ENCODE assay signal across 1 cellular context in genomic region chr19:1652471-1653299, GRCh38.
A peak's percentile ranks its signal among the peaks of the same experiment; 100 is the strongest.
TF ChIP-seq lines count a peak whose summit lies in the region.

Gene TCF3, minus strand, starts transcription at chr19:1652615. Its CDS starts 2,367 bp downstream, at chr19:1650248.

TF ChIP-seq in HepG2, 621 proteins besides CTCF, POLR2A, EP300 and RAD21 (continued from another document and continues in another):
- no peak for TF ChIP-seq CCDC6 (CRISPR knock-in tag; IDR thresholded peaks at IDR 0.05)
- no peak for TF ChIP-seq ZNF75D (CRISPR knock-in tag; IDR thresholded peaks at IDR 0.05; ENCODE audit: borderline replicate concordance)
- TF ChIP-seq ZFP36L1 (CRISPR knock-in tag; IDR thresholded peaks at IDR 0.05), result no peak
- TF ChIP-seq ZNF788 (CRISPR knock-in tag; IDR thresholded peaks at IDR 0.05; ENCODE audit: borderline replicate concordance), result no peak
- TF ChIP-seq, protein P1, sequence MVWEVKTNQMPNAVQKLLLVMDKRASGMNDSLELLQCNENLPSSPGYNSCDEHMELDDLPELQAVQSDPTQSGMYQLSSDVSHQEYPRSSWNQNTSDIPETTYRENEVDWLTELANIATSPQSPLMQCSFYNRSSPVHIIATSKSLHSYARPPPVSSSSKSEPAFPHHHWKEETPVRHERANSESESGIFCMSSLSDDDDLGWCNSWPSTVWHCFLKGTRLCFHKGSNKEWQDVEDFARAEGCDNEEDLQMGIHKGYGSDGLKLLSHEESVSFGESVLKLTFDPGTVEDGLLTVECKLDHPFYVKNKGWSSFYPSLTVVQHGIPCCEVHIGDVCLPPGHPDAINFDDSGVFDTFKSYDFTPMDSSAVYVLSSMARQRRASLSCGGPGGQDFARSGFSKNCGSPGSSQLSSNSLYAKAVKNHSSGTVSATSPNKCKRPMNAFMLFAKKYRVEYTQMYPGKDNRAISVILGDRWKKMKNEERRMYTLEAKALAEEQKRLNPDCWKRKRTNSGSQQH (CRISPR knock-in tag; IDR thresholded peaks at IDR 0.05; ENCODE audit: low read depth), result no peak
- TF ChIP-seq MTA1 (CRISPR knock-in tag; IDR thresholded peaks at IDR 0.05; ENCODE audit: borderline replicate concordance), result 0 out of 2 replicates have a peak, but pooled peaks have one; percentile 24
- no peak for TF ChIP-seq PLRG1 (conservative IDR thresholded peaks at IDR 0.05)
- TF ChIP-seq KAT8 (CRISPR knock-in tag; IDR thresholded peaks at IDR 0.05), result peak; percentile 86
- TF ChIP-seq, protein P2, sequence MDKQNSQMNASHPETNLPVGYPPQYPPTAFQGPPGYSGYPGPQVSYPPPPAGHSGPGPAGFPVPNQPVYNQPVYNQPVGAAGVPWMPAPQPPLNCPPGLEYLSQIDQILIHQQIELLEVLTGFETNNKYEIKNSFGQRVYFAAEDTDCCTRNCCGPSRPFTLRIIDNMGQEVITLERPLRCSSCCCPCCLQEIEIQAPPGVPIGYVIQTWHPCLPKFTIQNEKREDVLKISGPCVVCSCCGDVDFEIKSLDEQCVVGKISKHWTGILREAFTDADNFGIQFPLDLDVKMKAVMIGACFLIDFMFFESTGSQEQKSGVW (CRISPR knock-in tag; IDR thresholded peaks at IDR 0.05; ENCODE audit: borderline replicate concordance), result no peak
- no peak for TF ChIP-seq MLLT10 (CRISPR knock-in tag; IDR thresholded peaks at IDR 0.05)
- TF ChIP-seq E2F5 (CRISPR knock-in tag; conservative IDR thresholded peaks at IDR 0.05), result 0 out of 2 replicates have a peak, but pooled peaks have one; percentile 40
- peak; percentile 72; the same call in 1 of the 2 replicates for TF ChIP-seq ZNF547 (CRISPR knock-in tag; IDR thresholded peaks at IDR 0.05)
- TF ChIP-seq ATF2 (CRISPR knock-in tag; IDR thresholded peaks at IDR 0.05), result peak; percentile 96
- TF ChIP-seq SOX5 (CRISPR knock-in tag; IDR thresholded peaks at IDR 0.05; ENCODE audit: borderline replicate concordance), result 0 out of 2 replicates have a peak, but pooled peaks have one; percentile 41
- TF ChIP-seq GLMP (CRISPR knock-in tag; IDR thresholded peaks at IDR 0.05; ENCODE audit: borderline replicate concordance), result no peak
- peak; percentile 86 for TF ChIP-seq SPEN (CRISPR knock-in tag; IDR thresholded peaks at IDR 0.05; ENCODE audit: low read depth)
- peak; percentile 65; the same call in 1 of the 2 replicates for TF ChIP-seq MYPOP (CRISPR knock-in tag; IDR thresholded peaks at IDR 0.05)
- no peak for TF ChIP-seq ZNF101 (CRISPR knock-in tag; IDR thresholded peaks at IDR 0.05; ENCODE audit: borderline replicate concordance, low read depth)
- no peak for TF ChIP-seq STAG1 (CRISPR knock-in tag; IDR thresholded peaks at IDR 0.05)
- TF ChIP-seq ASH2L (IDR thresholded peaks at IDR 0.05; ENCODE audit: insufficient read length, low read depth, low read length), result peak; percentile 90
- TF ChIP-seq TEAD2 (CRISPR knock-in tag; IDR thresholded peaks at IDR 0.05), result no peak
- peak; percentile 68; the same call in 1 of the 2 replicates for TF ChIP-seq ZBTB42 (CRISPR knock-in tag; IDR thresholded peaks at IDR 0.05)
- peak; percentile 96 for TF ChIP-seq ZBTB7B (CRISPR knock-in tag; IDR thresholded peaks at IDR 0.05)
- no peak for TF ChIP-seq ZNF326 (CRISPR knock-in tag; IDR thresholded peaks at IDR 0.05; ENCODE audit: borderline replicate concordance)
- peak; percentile 53; the same call in 1 of the 2 replicates for TF ChIP-seq ZNF263 (CRISPR knock-in tag; IDR thresholded peaks at IDR 0.05)
- no peak for TF ChIP-seq FOXM1 (CRISPR knock-in tag; IDR thresholded peaks at IDR 0.05)
- no peak for TF ChIP-seq ZNF367 (CRISPR knock-in tag; IDR thresholded peaks at IDR 0.05; ENCODE audit: borderline replicate concordance)
- no peak for TF ChIP-seq NFE2 (CRISPR knock-in tag; IDR thresholded peaks at IDR 0.05)
- TF ChIP-seq ZBTB20 (CRISPR knock-in tag; IDR thresholded peaks at IDR 0.05; ENCODE audit: borderline replicate concordance, low read depth), result no peak
- TF ChIP-seq ZNF549 (CRISPR knock-in tag; IDR thresholded peaks at IDR 0.05), result no peak
- TF ChIP-seq PTBP1 (IDR thresholded peaks at IDR 0.05; ENCODE audit: low read depth, low read length, poor library complexity, severe bottlenecking), result no peak
- TF ChIP-seq BCL3 (CRISPR knock-in tag; IDR thresholded peaks at IDR 0.05), result peak; percentile 76; the same call in 1 of the 2 replicates
- no peak for TF ChIP-seq ATRX (CRISPR knock-in tag; IDR thresholded peaks at IDR 0.05; ENCODE audit: borderline replicate concordance)
- TF ChIP-seq, protein P3, sequence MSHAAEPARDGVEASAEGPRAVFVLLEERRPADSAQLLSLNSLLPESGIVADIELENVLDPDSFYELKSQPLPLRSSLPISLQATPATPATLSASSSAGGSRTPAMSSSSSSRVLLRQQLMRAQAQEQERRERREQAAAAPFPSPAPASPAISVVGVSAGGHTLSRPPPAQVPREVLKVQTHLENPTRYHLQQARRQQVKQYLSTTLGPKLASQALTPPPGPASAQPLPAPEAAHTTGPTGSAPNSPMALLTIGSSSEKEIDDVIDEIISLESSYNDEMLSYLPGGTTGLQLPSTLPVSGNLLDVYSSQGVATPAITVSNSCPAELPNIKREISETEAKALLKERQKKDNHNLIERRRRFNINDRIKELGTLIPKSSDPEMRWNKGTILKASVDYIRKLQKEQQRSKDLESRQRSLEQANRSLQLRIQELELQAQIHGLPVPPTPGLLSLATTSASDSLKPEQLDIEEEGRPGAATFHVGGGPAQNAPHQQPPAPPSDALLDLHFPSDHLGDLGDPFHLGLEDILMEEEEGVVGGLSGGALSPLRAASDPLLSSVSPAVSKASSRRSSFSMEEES (CRISPR knock-in tag; IDR thresholded peaks at IDR 0.05), result no peak
- TF ChIP-seq CENPT (CRISPR knock-in tag; IDR thresholded peaks at IDR 0.05; ENCODE audit: low read depth), result no peak
- TF ChIP-seq, protein P4, sequence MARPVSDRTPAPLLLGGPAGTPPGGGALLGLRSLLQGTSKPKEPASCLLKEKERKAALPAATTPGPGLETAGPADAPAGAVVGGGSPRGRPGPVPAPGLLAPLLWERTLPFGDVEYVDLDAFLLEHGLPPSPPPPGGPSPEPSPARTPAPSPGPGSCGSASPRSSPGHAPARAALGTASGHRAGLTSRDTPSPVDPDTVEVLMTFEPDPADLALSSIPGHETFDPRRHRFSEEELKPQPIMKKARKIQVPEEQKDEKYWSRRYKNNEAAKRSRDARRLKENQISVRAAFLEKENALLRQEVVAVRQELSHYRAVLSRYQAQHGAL (CRISPR knock-in tag; IDR thresholded peaks at IDR 0.05; ENCODE audit: not compliant biosample characterization), result peak; percentile 39
- TF ChIP-seq ZNF343 (CRISPR knock-in tag; IDR thresholded peaks at IDR 0.05), result no peak
- TF ChIP-seq RORA (CRISPR knock-in tag; IDR thresholded peaks at IDR 0.05), result no peak
- TF ChIP-seq ZNF446 (CRISPR knock-in tag; IDR thresholded peaks at IDR 0.05), result no peak
- peak; percentile 98 for TF ChIP-seq ZMYM3 (CRISPR knock-in tag; IDR thresholded peaks at IDR 0.05)
- peak; percentile 96 for TF ChIP-seq CREB1 (IDR thresholded peaks at IDR 0.05)
- peak; percentile 96 for TF ChIP-seq CREB1 (CRISPR knock-in tag; IDR thresholded peaks at IDR 0.05)
- TF ChIP-seq U2AF1 (optimal IDR thresholded peaks at IDR 0.05; ENCODE audit: low read depth, low read length), result peak; percentile 49
- TF ChIP-seq ZNF510 (CRISPR knock-in tag; IDR thresholded peaks at IDR 0.05; ENCODE audit: low read depth), result no peak
- no peak for TF ChIP-seq ZNF512 (CRISPR knock-in tag; IDR thresholded peaks at IDR 0.05)
- TF ChIP-seq ZNF776 (CRISPR knock-in tag; IDR thresholded peaks at IDR 0.05), result no peak
- TF ChIP-seq SALL1 (CRISPR knock-in tag; IDR thresholded peaks at IDR 0.05), result peak; percentile 41; the same call in 1 of the 2 replicates
- TF ChIP-seq ZSCAN21 (CRISPR knock-in tag; IDR thresholded peaks at IDR 0.05; ENCODE audit: borderline replicate concordance), result peak; percentile 81
- no peak for TF ChIP-seq CAMTA2 (CRISPR knock-in tag; IDR thresholded peaks at IDR 0.05; ENCODE audit: borderline replicate concordance)
- TF ChIP-seq, protein P5, sequence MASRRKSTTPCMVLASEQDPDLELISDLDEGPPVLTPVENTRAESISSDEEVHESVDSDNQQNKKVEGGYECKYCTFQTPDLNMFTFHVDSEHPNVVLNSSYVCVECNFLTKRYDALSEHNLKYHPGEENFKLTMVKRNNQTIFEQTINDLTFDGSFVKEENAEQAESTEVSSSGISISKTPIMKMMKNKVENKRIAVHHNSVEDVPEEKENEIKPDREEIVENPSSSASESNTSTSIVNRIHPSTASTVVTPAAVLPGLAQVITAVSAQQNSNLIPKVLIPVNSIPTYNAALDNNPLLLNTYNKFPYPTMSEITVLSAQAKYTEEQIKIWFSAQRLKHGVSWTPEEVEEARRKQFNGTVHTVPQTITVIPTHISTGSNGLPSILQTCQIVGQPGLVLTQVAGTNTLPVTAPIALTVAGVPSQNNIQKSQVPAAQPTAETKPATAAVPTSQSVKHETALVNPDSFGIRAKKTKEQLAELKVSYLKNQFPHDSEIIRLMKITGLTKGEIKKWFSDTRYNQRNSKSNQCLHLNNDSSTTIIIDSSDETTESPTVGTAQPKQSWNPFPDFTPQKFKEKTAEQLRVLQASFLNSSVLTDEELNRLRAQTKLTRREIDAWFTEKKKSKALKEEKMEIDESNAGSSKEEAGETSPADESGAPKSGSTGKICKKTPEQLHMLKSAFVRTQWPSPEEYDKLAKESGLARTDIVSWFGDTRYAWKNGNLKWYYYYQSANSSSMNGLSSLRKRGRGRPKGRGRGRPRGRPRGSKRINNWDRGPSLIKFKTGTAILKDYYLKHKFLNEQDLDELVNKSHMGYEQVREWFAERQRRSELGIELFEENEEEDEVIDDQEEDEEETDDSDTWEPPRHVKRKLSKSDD (CRISPR knock-in tag; IDR thresholded peaks at IDR 0.05; ENCODE audit: low read depth), result 0 out of 2 replicates have a peak, but pooled peaks have one; percentile 58
- TF ChIP-seq RNF2 (conservative IDR thresholded peaks at IDR 0.05; ENCODE audit: low read depth), result no peak; the same call in 1 of the 2 replicates
